Comparison of ENCODE assay signal across 1 cellular context in genomic region chr16:71767060-71767900, GRCh38.
A peak's percentile ranks its signal among the peaks of the same experiment; 100 is the strongest.
TF ChIP-seq lines count a peak whose summit lies in the region.

No MANE protein-coding gene starts in this region.

TF ChIP-seq in HepG2, 621 proteins besides CTCF, POLR2A, EP300 and RAD21:
- TF ChIP-seq ZFP36L1 (CRISPR knock-in tag; IDR thresholded peaks at IDR 0.05) (no peak), ATF3 (CRISPR knock-in tag; IDR thresholded peaks at IDR 0.05) (no peak), ADNP (CRISPR knock-in tag; IDR thresholded peaks at IDR 0.05) (no peak), MAFF (IDR thresholded peaks at IDR 0.05; ENCODE audit: low read depth, low read length) (peak; percentile 50), MAFK (conservative IDR thresholded peaks at IDR 0.05 in 1 of 2, IDR thresholded peaks at IDR 0.05 in 1 of 2; ENCODE audit: low read length in 2 of 2) (peak in 1 of 2 experiments; percentile 72; a peak in 3 of 4 replicates), ZZZ3 (CRISPR knock-in tag; IDR thresholded peaks at IDR 0.05; ENCODE audit: borderline replicate concordance) (no peak), PHF20 (CRISPR knock-in tag; IDR thresholded peaks at IDR 0.05) (no peak)
